1 cellular context compared by ENCODE assay signal in the genomic region with DNA sequence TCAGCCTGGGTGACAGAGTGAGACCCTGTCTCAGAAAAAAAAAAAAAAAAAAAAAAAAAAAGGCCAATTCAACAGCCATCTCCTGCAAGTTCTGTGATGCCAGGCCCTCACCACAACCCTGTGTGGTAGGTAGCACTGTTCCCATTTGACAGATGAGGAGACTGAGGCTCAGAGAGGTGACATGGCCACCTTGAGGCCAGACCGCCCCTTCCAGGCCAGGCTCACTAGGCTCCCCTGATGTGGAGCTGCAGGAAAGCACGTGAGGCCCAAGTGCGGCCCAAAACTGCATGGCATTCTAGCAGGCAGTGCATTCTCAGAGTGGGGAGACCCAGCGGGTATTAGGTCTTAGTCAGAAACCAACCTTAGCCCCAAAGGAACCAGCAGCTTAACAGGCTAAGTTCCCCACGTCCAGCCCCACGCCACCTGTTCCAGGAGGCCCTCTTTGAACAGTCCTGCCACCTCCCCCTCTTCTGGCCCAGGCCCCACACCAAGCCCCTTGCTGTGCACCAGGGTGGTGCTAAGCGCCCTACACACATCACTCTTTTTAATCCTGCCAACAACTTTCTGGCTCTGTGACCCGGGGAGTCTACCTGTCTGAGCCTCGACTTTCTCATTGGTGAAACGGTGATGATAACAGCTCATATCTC.
TF ChIP-seq lines count a peak whose summit lies in the region.

No MANE protein-coding gene starts in this region.

TF ChIP-seq in HEK293, 187 proteins besides CTCF, POLR2A, EP300 and RAD21:
- TF ChIP-seq, protein P1, sequence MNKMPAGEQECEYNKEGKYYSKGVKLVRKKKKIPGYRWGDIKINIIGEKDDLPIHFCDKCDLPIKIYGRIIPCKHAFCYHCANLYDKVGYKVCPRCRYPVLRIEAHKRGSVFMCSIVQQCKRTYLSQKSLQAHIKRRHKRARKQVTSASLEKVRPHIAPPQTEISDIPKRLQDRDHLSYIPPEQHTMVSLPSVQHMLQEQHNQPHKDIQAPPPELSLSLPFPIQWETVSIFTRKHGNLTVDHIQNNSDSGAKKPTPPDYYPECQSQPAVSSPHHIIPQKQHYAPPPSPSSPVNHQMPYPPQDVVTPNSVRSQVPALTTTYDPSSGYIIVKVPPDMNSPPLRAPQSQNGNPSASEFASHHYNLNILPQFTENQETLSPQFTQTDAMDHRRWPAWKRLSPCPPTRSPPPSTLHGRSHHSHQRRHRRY (tag by site-specific recombination; IDR thresholded peaks at IDR 0.05): no peak
- TF ChIP-seq ZIC2 (tag by site-specific recombination; IDR thresholded peaks at IDR 0.05): 0 out of 2 replicates have a peak, but pooled peaks have one; percentile 11
- TF ChIP-seq, protein P2, sequence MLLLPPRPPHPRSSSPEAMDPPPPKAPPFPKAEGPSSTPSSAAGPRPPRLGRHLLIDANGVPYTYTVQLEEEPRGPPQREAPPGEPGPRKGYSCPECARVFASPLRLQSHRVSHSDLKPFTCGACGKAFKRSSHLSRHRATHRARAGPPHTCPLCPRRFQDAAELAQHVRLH (tag by site-specific recombination; IDR thresholded peaks at IDR 0.05): 0 out of 2 replicates have a peak, but pooled peaks have one; percentile 24
- peak; percentile 83 for TF ChIP-seq GLIS1 (tag by site-specific recombination; IDR thresholded peaks at IDR 0.05)
